ENCODE assay signal across 17 cellular contexts in genomic region chr6:105983763-105984162, GRCh38.
A peak's percentile ranks its signal among the peaks of the same experiment; 100 is the strongest.
DNase-seq lines count a peak whose midpoint lies in the region; ATAC-seq and TF ChIP-seq lines count a peak whose summit lies in the region.
"Had no signal": no experiment of that assay in that cellular context is flagged by ENCODE, and none has a peak within 500 bp of the region (broad histone marks: within the 10 kb centered on the region; RNA-seq: fewer than 3 reads in every experiment).

No MANE protein-coding gene starts in this region.

- no peaks in the 10 kb centered on the region for H3K36me3 ChIP-seq in Caco-2 (ENCODE audit: control insufficient read depth, insufficient read depth, low read length)
- H3K36me3 ChIP-seq: SJCRH30 had no signal

- H3K27me3 Mint-ChIP-seq in activated CD4-positive, alpha-beta memory T cell treated with anti-CD3 and anti-CD28 coated beads, Interleukin-2, amount 10 ng/mL, durations not matched to agents 7 days and 5 days: no peaks in the 10 kb centered on the region
- peaks cover 44% of the 10 kb centered on the region for H3K27me3 Mint-ChIP-seq in activated CD4-positive, alpha-beta memory T cell treated with anti-CD3 and anti-CD28 coated beads for 36 hours
- H3K27me3 Mint-ChIP-seq in Caco-2 (ENCODE audit: insufficient read depth, unreplicated experiment): no peaks in the 10 kb centered on the region
- peaks cover 30% of the 10 kb centered on the region for H3K27me3 Mint-ChIP-seq in dendritic cell treated with granulocyte-macrophage colony-stimulating factor and Interleukin-4, amounts not matched to agents 40 ng/mL and 50 ng/mL, for 4 days

- POLR2A ChIA-PET in activated CD4-positive, alpha-beta memory T cell treated with anti-CD3 and anti-CD28 coated beads, Interleukin-2, amount 10 ng/mL, durations not matched to agents 7 days and 5 days (lab: Charles Lee): interaction anchor here (0.8 to 12.3 kb wide), 18 partner anchors 10 to 536 kb away, joined by 3 to 323 read pairs (median 7); partner anchors contain the start of gene PRDM1
- POLR2A ChIA-PET in activated CD4-positive, alpha-beta memory T cell treated with anti-CD3 and anti-CD28 coated beads for 36 hours (lab: Charles Lee): interaction anchor here (1.0 to 5.2 kb wide), 9 partner anchors 10 to 180 kb away, joined by 3 to 59 read pairs (median 10); no protein-coding TSS in a partner anchor
- POLR2A ChIA-PET in Caco-2 (lab: Charles Lee): interaction anchor here (0.6 to 1.0 kb wide), 2 partner anchors 9 to 72 kb away, joined by 3 to 4 read pairs; no protein-coding TSS in a partner anchor

- H3K4me1 ChIP-seq in Caco-2: peaks cover 8% of the 10 kb centered on the region
- H3K4me1 ChIP-seq: SJCRH30 had no signal

- CTCF ChIA-PET in activated CD4-positive, alpha-beta memory T cell treated with anti-CD3 and anti-CD28 coated beads, Interleukin-2, amount 10 ng/mL, durations not matched to agents 7 days and 5 days (lab: Charles Lee): interaction anchor here (0.6 to 3.6 kb wide), 5 partner anchors 9 to 249 kb away, joined by 3 to 80 read pairs (median 3); partner anchors contain the start of gene PRDM1
- CTCF ChIA-PET in activated CD4-positive, alpha-beta memory T cell treated with anti-CD3 and anti-CD28 coated beads for 36 hours (lab: Charles Lee): interaction anchor here (0.6 to 3.9 kb wide), 5 partner anchors 9 to 319 kb away, joined by 3 to 23 read pairs (median 3); no protein-coding TSS in a partner anchor
- CTCF ChIA-PET in Caco-2 (lab: Charles Lee): interaction anchor here (1.1 to 1.9 kb wide), 2 partner anchors 9 to 103 kb away, joined by 3 to 4 read pairs; partner anchors contain the start of gene PRDM1

- peak overlapping the region; percentile 87 for H3K4me3 Mint-ChIP-seq in activated CD4-positive, alpha-beta memory T cell treated with anti-CD3 and anti-CD28 coated beads, Interleukin-2, amount 10 ng/mL, durations not matched to agents 7 days and 5 days
- H3K4me3 Mint-ChIP-seq in activated CD4-positive, alpha-beta memory T cell treated with anti-CD3 and anti-CD28 coated beads for 36 hours: no peak overlapping the region
- no peak overlapping the region for H3K4me3 Mint-ChIP-seq in Caco-2 (ENCODE audit: unreplicated experiment)
- no peak overlapping the region for H3K4me3 Mint-ChIP-seq in dendritic cell treated with granulocyte-macrophage colony-stimulating factor and Interleukin-4, amounts not matched to agents 40 ng/mL and 50 ng/mL, for 4 days

- intact Hi-C loops in activated CD4-positive, alpha-beta memory T cell treated with anti-CD3 and anti-CD28 coated beads for 36 hours (cut with micrococcal nuclease): loop anchor here (1.0 to 5.0 kb wide), 8 partner anchors 9 to 501 kb away; no protein-coding TSS in a partner anchor
- intact Hi-C loops in Caco-2 (cut with micrococcal nuclease; ENCODE audit: unreplicated experiment): loop anchor here (1.0 to 2.0 kb wide), 2 partner anchors 15 to 87 kb away; no protein-coding TSS in a partner anchor
- intact Hi-C loops in dendritic cell treated with granulocyte-macrophage colony-stimulating factor and Interleukin-4, amounts not matched to agents 40 ng/mL and 50 ng/mL, for 4 days (cut with micrococcal nuclease): loop anchor here (1.0 kb wide), 2 partner anchors 11 to 111 kb away; no protein-coding TSS in a partner anchor

- peaks cover 38% of the 10 kb centered on the region for H3K36me3 Mint-ChIP-seq in activated CD4-positive, alpha-beta memory T cell treated with anti-CD3 and anti-CD28 coated beads, Interleukin-2, amount 10 ng/mL, durations not matched to agents 7 days and 5 days (ENCODE audit: low read depth)
- no peaks in the 10 kb centered on the region for H3K36me3 Mint-ChIP-seq in activated CD4-positive, alpha-beta memory T cell treated with anti-CD3 and anti-CD28 coated beads for 36 hours
- peaks cover 5% of the 10 kb centered on the region for H3K36me3 Mint-ChIP-seq in Caco-2 (ENCODE audit: insufficient read depth, unreplicated experiment)
- H3K36me3 Mint-ChIP-seq in dendritic cell treated with granulocyte-macrophage colony-stimulating factor and Interleukin-4, amounts not matched to agents 40 ng/mL and 50 ng/mL, for 4 days (ENCODE audit: low read depth): peaks cover 16% of the 10 kb centered on the region

- peak overlapping the region; percentile 93 for H3K27ac Mint-ChIP-seq in activated CD4-positive, alpha-beta memory T cell treated with anti-CD3 and anti-CD28 coated beads, Interleukin-2, amount 10 ng/mL, durations not matched to agents 7 days and 5 days
- H3K27ac Mint-ChIP-seq in activated CD4-positive, alpha-beta memory T cell treated with anti-CD3 and anti-CD28 coated beads for 36 hours: no peak overlapping the region
- peak overlapping the region; percentile 31 for H3K27ac Mint-ChIP-seq in Caco-2 (ENCODE audit: unreplicated experiment)
- H3K27ac Mint-ChIP-seq in dendritic cell treated with granulocyte-macrophage colony-stimulating factor and Interleukin-4, amounts not matched to agents 40 ng/mL and 50 ng/mL, for 4 days: peak overlapping the region; percentile 95
- H3K27ac Mint-ChIP-seq: CD4-positive, CD25-positive, alpha-beta regulatory T cell had no signal

- no peak for TF ChIP-seq CTCF in Caco-2 (IDR thresholded peaks at IDR 0.05; ENCODE audit: insufficient read depth in 1 of 2, low read depth in 1 of 2, low read length in 1 of 2, severe bottlenecking in 1 of 2, unreplicated experiment in 1 of 2)

- no peak for ATAC-seq in GM21529 (IDR thresholded peaks at IDR 0.05; ENCODE audit: unreplicated experiment)
- ATAC-seq: K562 had no signal

- BruUV-seq in Caco-2 (replicated peaks; lab: Mats Ljungman, UMichigan): no TSS peak

- no peaks in the 10 kb centered on the region for H3K9me3 Mint-ChIP-seq in activated CD4-positive, alpha-beta memory T cell treated with anti-CD3 and anti-CD28 coated beads, Interleukin-2, amount 10 ng/mL, durations not matched to agents 7 days and 5 days
- H3K9me3 Mint-ChIP-seq in activated CD4-positive, alpha-beta memory T cell treated with anti-CD3 and anti-CD28 coated beads for 36 hours: no peaks in the 10 kb centered on the region
- H3K9me3 Mint-ChIP-seq in Caco-2 (ENCODE audit: unreplicated experiment): peaks cover 9% of the 10 kb centered on the region
- no peaks in the 10 kb centered on the region for H3K9me3 Mint-ChIP-seq in dendritic cell treated with granulocyte-macrophage colony-stimulating factor and Interleukin-4, amounts not matched to agents 40 ng/mL and 50 ng/mL, for 4 days

- H3K27me3 ChIP-seq in Caco-2 (replicated peaks; ENCODE audit: control insufficient read depth, insufficient read depth, low read length): no peaks in the 10 kb centered on the region
- H3K27me3 ChIP-seq: SJCRH30 had no signal

- DNase-seq in activated CD4-positive, alpha-beta memory T cell treated with anti-CD3 and anti-CD28 coated beads, Interleukin-2, amount 10 ng/mL, durations not matched to agents 7 days and 5 days: no peak
- no peak for DNase-seq in activated CD4-positive, alpha-beta memory T cell treated with anti-CD3 and anti-CD28 coated beads for 36 hours
- no peak for DNase-seq in Caco-2
- peak; percentile 51 for DNase-seq in HuH-7 (ENCODE audit: low spot score)
- DNase-seq in HPDE6-E6E7 (ENCODE audit: extremely low spot score): no peak
- DNase-seq: DMS79; MM.1S; NCI-H1048; NCI-H1436 treated with DMSO at 0.1 percent for 48 hours; NCI-H1930; NCI-H510A; NK-92 treated with Interleukin-12 subunit alpha and Interleukin-12 subunit beta, amount 100 ng/mL, for 24 hours; SJCRH30 had no signal

- peaks cover 86% of the 10 kb centered on the region for H3K4me1 Mint-ChIP-seq in activated CD4-positive, alpha-beta memory T cell treated with anti-CD3 and anti-CD28 coated beads, Interleukin-2, amount 10 ng/mL, durations not matched to agents 7 days and 5 days
- H3K4me1 Mint-ChIP-seq in activated CD4-positive, alpha-beta memory T cell treated with anti-CD3 and anti-CD28 coated beads for 36 hours (ENCODE audit: low read depth): peaks cover 53% of the 10 kb centered on the region
- H3K4me1 Mint-ChIP-seq in Caco-2 (ENCODE audit: low read depth, unreplicated experiment): peaks cover 24% of the 10 kb centered on the region
- H3K4me1 Mint-ChIP-seq in dendritic cell treated with granulocyte-macrophage colony-stimulating factor and Interleukin-4, amounts not matched to agents 40 ng/mL and 50 ng/mL, for 4 days (ENCODE audit: low read depth): peaks cover 78% of the 10 kb centered on the region

- H3K9me3 ChIP-seq in Caco-2: no peaks in the 10 kb centered on the region
- H3K9me3 ChIP-seq: SJCRH30 had no signal

- H3K4me3 ChIP-seq in Caco-2 (ENCODE audit: low read depth, low read length): no peak overlapping the region
- H3K4me3 ChIP-seq: K562, SJCRH30 had no signal
